Comparison of ENCODE assay signal across 13 cellular contexts in genomic region chr3:126266850-126267168, GRCh38.
DNase-seq lines count a peak whose midpoint lies in the region; ATAC-seq, FAIRE-seq and TF ChIP-seq lines count a peak whose summit lies in the region.
"Had no signal": no experiment of that assay in that cellular context is flagged by ENCODE, and none has a peak within 500 bp of the region (broad histone marks: within the 10 kb centered on the region; RNA-seq: fewer than 3 reads in every experiment).

No MANE protein-coding gene starts in this region.

- H3K36me3 ChIP-seq in liver (ENCODE audit: control insufficient read depth in 4 of 4, insufficient read depth in 3 of 4, low read depth in 1 of 4, low read length in 3 of 4), result no peaks in the 10 kb centered on the region
- H3K36me3 ChIP-seq in stomach smooth muscle (ENCODE audit: control insufficient read depth in 2 of 2, insufficient read depth in 2 of 2, low read length in 2 of 2), result no peaks in the 10 kb centered on the region
- H3K36me3 ChIP-seq in effector memory CD4-positive, alpha-beta T cell (ENCODE audit: control insufficient read depth, insufficient read depth, low read length), result no peaks in the 10 kb centered on the region

- no peak for TF ChIP-seq RAD21 in liver (IDR thresholded peaks at IDR 0.05)

- H3K4me1 ChIP-seq in liver (ENCODE audit: control insufficient read depth in 4 of 4, insufficient read depth in 4 of 4, low read length in 3 of 4) (peaks cover 5 to 40% (median 30%) of the 10 kb centered on the region in 4 donors), stomach smooth muscle (ENCODE audit: control insufficient read depth, insufficient read depth, low read length) (peaks cover 35% of the 10 kb centered on the region)
- H3K4me1 ChIP-seq in effector memory CD4-positive, alpha-beta T cell (ENCODE audit: control insufficient read depth, insufficient read depth, low read length, poor library complexity, severe bottlenecking), result no peaks in the 10 kb centered on the region

- no peak for TF ChIP-seq POLR2A in lower leg skin (IDR thresholded peaks at IDR 0.05)

- WGBS in liver, result 42% methylated on average over 8 of the region's 8 CpGs
- WGBS in lower leg skin, 2 donors, result 48 to 58% methylated on average over 8 of the region's 8 CpGs

- DNase-seq in HTR-8/SVneo (ENCODE audit: insufficient read length, low spot score) (no peak), choroid plexus epithelial cell (ENCODE audit: low read depth) (no peak), left lobe of liver (ENCODE audit: low spot score) (no peak), lower leg skin (ENCODE audit: low spot score in 2 of 2) (no peak)
- DNase-seq in activated CD8-positive, alpha-beta memory T cell treated with anti-CD3 and anti-CD28 coated beads for 24 hours, result no peak
- DNase-seq in effector memory CD4-positive, alpha-beta T cell, result no peak
- DNase-seq: activated B cell treated with CpG ODN at 0.5 μM for 24 hours; activated naive CD4-positive, alpha-beta T cell treated with anti-CD3 and anti-CD28 coated beads, Interleukin-2, amount 50 U/mL, for 16 hours; natural killer cell; NCI-H1105 treated with DMSO at 0.1 percent for 48 hours; OCI-M1 had no signal

- H3K27ac ChIP-seq in liver (ENCODE audit: low read depth in 1 of 2, low read length in 2 of 2) (peak overlapping the region; percentile 91 to 92), stomach smooth muscle (ENCODE audit: low read length) (peak overlapping the region; percentile 91)
- no peak overlapping the region for H3K27ac ChIP-seq in effector memory CD4-positive, alpha-beta T cell (ENCODE audit: insufficient read depth, low read length, poor library complexity, severe bottlenecking)

- intact Hi-C loops in lower leg skin (cut with DNase I; ENCODE audit: low total_unique reads), result no loop called here

- TF ChIP-seq CTCF in choroid plexus epithelial cell (conservative IDR thresholded peaks at IDR 0.05; ENCODE audit: low read depth, low read length) (no peak), liver (IDR thresholded peaks at IDR 0.05; ENCODE audit: low read depth, low read length, missing input control) (no peak), lower leg skin (IDR thresholded peaks at IDR 0.05) (no peak)

- peak overlapping the region; percentile 52 for H3K4me3 ChIP-seq in choroid plexus epithelial cell (ENCODE audit: low read depth, low read length)
- H3K4me3 ChIP-seq in liver (ENCODE audit: low read depth in 1 of 3, low read length in 3 of 3), result peak overlapping the region in 2 of 3 donors; percentile 32 to 43
- H3K4me3 ChIP-seq in stomach smooth muscle (ENCODE audit: low read length in 2 of 2), result peak overlapping the region in 1 of 2 donors; percentile 70
- H3K4me3 ChIP-seq in lower leg skin (ENCODE audit: low read depth, poor library complexity, severe bottlenecking), result no peak overlapping the region
- H3K4me3 ChIP-seq in effector memory CD4-positive, alpha-beta T cell (ENCODE audit: insufficient read depth, low read depth, low read length, poor library complexity, severe bottlenecking), result no peak overlapping the region

- FAIRE-seq in HTR-8/SVneo (lab: Jason Lieb, UNC), result peak; percentile 23

- ATAC-seq in left lobe of liver, result no peak
- ATAC-seq: natural killer cell had no signal

- H3K9me3 ChIP-seq in liver (ENCODE audit: control insufficient read depth in 4 of 4, low read length in 3 of 4) (no peaks in the 10 kb centered on the region), stomach smooth muscle (ENCODE audit: control insufficient read depth in 2 of 2, low read length in 2 of 2) (no peaks in the 10 kb centered on the region)
- H3K9me3 ChIP-seq in effector memory CD4-positive, alpha-beta T cell (ENCODE audit: control insufficient read depth, low read length), result no peaks in the 10 kb centered on the region

- H3K9ac ChIP-seq in liver (ENCODE audit: low read depth in 1 of 2, low read length in 2 of 2), result peak overlapping the region; percentile 15 to 44
- H3K9ac ChIP-seq in stomach smooth muscle (ENCODE audit: low read length in 2 of 2), result peak overlapping the region in 1 of 2 donors; percentile 61

- no peaks in the 10 kb centered on the region for H3K27me3 ChIP-seq in liver (ENCODE audit: control insufficient read depth in 4 of 4, insufficient read depth in 4 of 4, low read length in 3 of 4)
- no peaks in the 10 kb centered on the region for H3K27me3 ChIP-seq in stomach smooth muscle (ENCODE audit: control insufficient read depth in 1 of 2, insufficient read depth in 2 of 2, low read length in 2 of 2)
- no peaks in the 10 kb centered on the region for H3K27me3 ChIP-seq in effector memory CD4-positive, alpha-beta T cell (replicated peaks; ENCODE audit: control insufficient read depth, insufficient read depth, low read length, poor library complexity, severe bottlenecking)

TF ChIP-seq in liver, 16 proteins besides CTCF, POLR2A, EP300 and RAD21:
- no peak for TF ChIP-seq HNF4A (conservative IDR thresholded peaks at IDR 0.05)
- no peak for TF ChIP-seq FOXA2 (IDR thresholded peaks at IDR 0.05)
- no peak for TF ChIP-seq MAX (IDR thresholded peaks at IDR 0.05)
- TF ChIP-seq SP1 (IDR thresholded peaks at IDR 0.05), result no peak
- no peak for TF ChIP-seq ATF3 (IDR thresholded peaks at IDR 0.05)
- TF ChIP-seq NR2F2 (IDR thresholded peaks at IDR 0.05), result no peak
- no peak for TF ChIP-seq FOXA1 (IDR thresholded peaks at IDR 0.05)
- no peak for TF ChIP-seq HNF4G (IDR thresholded peaks at IDR 0.05)

Comparison
In these comparisons a context has a peak if more than half of its experiments do, and no peak if none do; other contexts are left out.
1. H3K4me3 ChIP-seq: peak in choroid plexus epithelial cell (single experiment) and liver (2 of 3); none in lower leg skin (single experiment) and effector memory CD4-positive, alpha-beta T cell (single experiment).